Comparison of ENCODE assay signal across 29 cellular contexts in genomic region chr21:25848309-25848708, GRCh38.
"Had no signal": no experiment of that assay in that cellular context is flagged by ENCODE, and none has a peak within 500 bp of the region (broad histone marks: within the 10 kb centered on the region; RNA-seq: fewer than 3 reads in every experiment).

No MANE protein-coding gene starts in this region.

- H3K36me3 ChIP-seq: adrenal gland, ascending aorta, brain microvascular endothelial cell, breast epithelium, cardiac muscle cell had no signal

- H3K4me3 ChIP-seq: adrenal gland, ascending aorta, body of pancreas, breast epithelium, cardiac muscle cell had no signal

- H3K27ac ChIP-seq: adrenal gland, ascending aorta, body of pancreas, brain microvascular endothelial cell, breast epithelium, cardiac muscle cell had no signal

- H3K4me1 ChIP-seq: adrenal gland, ascending aorta, body of pancreas, breast epithelium had no signal

- H3K9me3 ChIP-seq: adrenal gland, ascending aorta, body of pancreas had no signal

- DNase-seq: activated effector memory CD4-positive, alpha-beta T cell treated with anti-CD3 and anti-CD28 coated beads, Interleukin-2, amount 50 U/mL, for 16 hours; activated effector memory CD4-positive, alpha-beta T cell treated with Interleukin-2 at 50 U/mL for 16 hours; activated gamma-delta T cell; activated gamma-delta T cell treated with Interleukin-2 at 50 U/mL for 16 hours; activated naive CD4-positive, alpha-beta T cell; activated naive CD4-positive, alpha-beta T cell treated with anti-CD3 and anti-CD28 coated beads for 36 hours; activated naive CD4-positive, alpha-beta T cell treated with anti-CD3 and anti-CD28 coated beads, Interleukin-2, amount 10 ng/mL, durations not matched to agents 7 days and 5 days; activated naive CD4-positive, alpha-beta T cell treated with anti-CD3 and anti-CD28 coated beads, Interleukin-2, amount 50 U/mL, for 16 hours; activated naive CD4-positive, alpha-beta T cell treated with Interleukin-2 at 50 U/mL for 16 hours; activated naive CD8-positive, alpha-beta T cell treated with anti-CD3 and anti-CD28 coated beads for 36 hours; activated naive CD8-positive, alpha-beta T cell treated with anti-CD3 and anti-CD28 coated beads, Interleukin-2, amount 10 ng/mL, durations not matched to agents 7 days and 5 days; activated naive CD8-positive, alpha-beta T cell treated with anti-CD3 and anti-CD28 coated beads, Interleukin-2, amount 50 U/mL, for 24 hours; activated T-cell treated with anti-CD3 and anti-CD28 coated beads, Interleukin-2, amount 50 U/mL, for 24 hours; activated T-cell treated with anti-CD3 and anti-CD28 coated beads, Interleukin-2, amount 50 U/mL, for 4 hours; activated T-cell treated with anti-CD3 and anti-CD28 coated beads, Interleukin-2, amount 50 U/mL, for 48 hours; activated T-cell treated with anti-CD3 and anti-CD28 coated beads, Interleukin-2, amount 50 U/mL, for 72 hours; adrenal gland; amniotic stem cell; amygdala; anterior cingulate cortex; aorta; body of pancreas; brain microvascular endothelial cell; caudate nucleus; central memory CD4-positive, alpha-beta T cell; cerebellar nuclear complex had no signal
